In genomic region chr1:227541796-227542152, GRCh38 we compare ENCODE assay signal across 7 cellular contexts. TPM values are rescaled to one million over a fixed set of nuclear protein-coding genes. Genes with fewer than 3 reads are reported as not detected.
DNase-seq lines count a peak whose midpoint lies in the region; FAIRE-seq and TF ChIP-seq lines count a peak whose summit lies in the region.

No MANE protein-coding gene starts in this region.

- H3K36me3 Mint-ChIP-seq in H9 (ENCODE audit: insufficient read depth in 1 of 3, low read depth in 3 of 3) = no peaks in the 10 kb centered on the region

- H4K5ac ChIP-seq in H9 (ENCODE audit: insufficient read length, low read depth, low read length) = no peak overlapping the region

- peak overlapping the region; percentile 40 for H3K4me2 ChIP-seq in H9 (ENCODE audit: insufficient read depth, insufficient read length, low read length)

- H3K27me3 Mint-ChIP-seq in H9 (ENCODE audit: low read depth) = peaks cover 12% of the 10 kb centered on the region

- peaks cover 3% of the 10 kb centered on the region; the same call in 1 of the 2 replicates for H3K27me3 ChIP-seq in H9 (ENCODE audit: insufficient read depth, low read length)
- peaks cover 9% of the 10 kb centered on the region for H3K27me3 ChIP-seq in iPS-15b (ENCODE audit: control insufficient read depth, insufficient read depth, low read length)
- H3K27me3 ChIP-seq in small intestine (ENCODE audit: control insufficient read depth in 2 of 2, insufficient read depth in 2 of 2, low read length in 2 of 2) = no peaks in the 10 kb centered on the region

- no peaks in the 10 kb centered on the region for H4K20me1 ChIP-seq in H9 (ENCODE audit: control insufficient read depth, insufficient read depth, insufficient read length)

- H3K4me1 ChIP-seq in H9 (ENCODE audit: insufficient read depth, low read length) = no peaks in the 10 kb centered on the region
- no peaks in the 10 kb centered on the region for H3K4me1 ChIP-seq in iPS-15b (ENCODE audit: control insufficient read depth, insufficient read depth, low read length)
- H3K4me1 ChIP-seq in small intestine (ENCODE audit: control insufficient read depth in 2 of 2, insufficient read depth in 1 of 2, low read depth in 1 of 2, low read length in 1 of 2) = no peaks in the 10 kb centered on the region

- DNase-seq in H9 (peak; percentile 50), small intestine (no peak), SHP77 treated with DMSO at 0.1 percent for 48 hours (lab: John Stamatoyannopoulos, UW) (no peak), epidermal melanocyte (ENCODE audit: insufficient read length, low spot score) (no peak), H4 (ENCODE audit: low spot score) (no peak)

- H3K79me2 ChIP-seq in H9 (ENCODE audit: insufficient read depth, low read length) = no peaks in the 10 kb centered on the region

- H2BK12ac ChIP-seq in H9 (ENCODE audit: insufficient read length, low read depth, low read length) = no peak overlapping the region

- no peak overlapping the region for H3K27ac ChIP-seq in H9 (ENCODE audit: insufficient read length, low read depth, low read length)
- peak overlapping the region in 1 of 2 donors; percentile 58 for H3K27ac ChIP-seq in small intestine (ENCODE audit: low read depth in 1 of 2, low read length in 1 of 2)

- no peak overlapping the region for H3T11ph ChIP-seq in H9 (ENCODE audit: low read length)

- H2BK20ac ChIP-seq in H9 (ENCODE audit: low read depth, low read length, poor library complexity, severe bottlenecking) = no peak overlapping the region

- no peak overlapping the region for H2AFZ ChIP-seq in H9 (ENCODE audit: low read length)

- no peak overlapping the region for H4K8ac ChIP-seq in H9 (replicated peaks; ENCODE audit: insufficient read length, low read depth, low read length)

- no peaks in the 10 kb centered on the region for H3K36me3 ChIP-seq in iPS-15b (ENCODE audit: control insufficient read depth, insufficient read depth, low read length)
- H3K36me3 ChIP-seq in small intestine (ENCODE audit: control insufficient read depth in 2 of 2, insufficient read depth in 2 of 2, low read length in 2 of 2) = no peaks in the 10 kb centered on the region

- H3K9me3 ChIP-seq in H9 (ENCODE audit: control insufficient read depth, low read depth, low read length) (no peaks in the 10 kb centered on the region), iPS-15b (ENCODE audit: control insufficient read depth, insufficient read depth, low read length) (no peaks in the 10 kb centered on the region), small intestine (ENCODE audit: control insufficient read depth, low read depth) (no peaks in the 10 kb centered on the region)

- peaks cover 3% of the 10 kb centered on the region in 2 experiments; a peak in 3 of 5 replicates for H3K9me3 Mint-ChIP-seq in H9

- H3K56ac ChIP-seq in H9 (ENCODE audit: insufficient read length, low read depth, low read length) = no peak overlapping the region

- FAIRE-seq in small intestine (lab: Jason Lieb, UNC) = no peak

- no peak for TF ChIP-seq CTCF in H9 (conservative IDR thresholded peaks at IDR 0.05)
- TF ChIP-seq CTCF in WI38 (IDR thresholded peaks at IDR 0.05; ENCODE audit: low read depth, low read length) = no peak

- no peak overlapping the region for H2BK5ac ChIP-seq in H9 (ENCODE audit: insufficient read length, low read length)

- no peak overlapping the region for H3K4ac ChIP-seq in H9 (ENCODE audit: low read depth, low read length)

- no peak overlapping the region for H3K23ac ChIP-seq in H9 (ENCODE audit: insufficient read length, low read depth, low read length)

- H2BK120ac ChIP-seq in H9 (ENCODE audit: low read depth, low read length, poor library complexity, severe bottlenecking) = no peak overlapping the region

- H3K9ac ChIP-seq in H9 (ENCODE audit: extremely low read depth, insufficient read length, low read length) (no peak overlapping the region), iPS-15b (ENCODE audit: low read depth, low read length) (no peak overlapping the region)

- H3K18ac ChIP-seq in H9 (ENCODE audit: insufficient read length, low read depth, low read length) = no peak overlapping the region

- peak overlapping the region; percentile 53; a peak in 4 of 5 replicates for H3K4me3 Mint-ChIP-seq in H9

- H2BK15ac ChIP-seq in H9 (ENCODE audit: low read depth, low read length) = no peak overlapping the region

- H3K79me1 ChIP-seq in H9 (ENCODE audit: insufficient read depth, low read depth, low read length, poor library complexity, severe bottlenecking) = no peaks in the 10 kb centered on the region

- H3K4me3 ChIP-seq in WI38 (ENCODE audit: low read depth, low read length) (peak overlapping the region; percentile 64), iPS-15b (ENCODE audit: low read depth, low read length) (peak overlapping the region; percentile 39), small intestine (ENCODE audit: low read depth in 1 of 2, low read length in 2 of 2) (peak overlapping the region; percentile 75 to 84)

- H2AK5ac ChIP-seq in H9 (ENCODE audit: insufficient read length, low read length) = no peak overlapping the region

- peak overlapping the region; percentile 84; the same call in 1 of the 2 replicates for H3K14ac ChIP-seq in H9 (ENCODE audit: insufficient read depth, low read length)

- H4K91ac ChIP-seq in H9 (ENCODE audit: insufficient read length, low read depth, low read length) = no peak overlapping the region

- H3K4me1 Mint-ChIP-seq in H9 = peaks cover 0 to 4% of the 10 kb centered on the region in 2 experiments; a peak in 3 of 4 replicates

- H3K23me2 ChIP-seq in H9 (ENCODE audit: insufficient read length, low read depth, low read length, poor library complexity, severe bottlenecking) = peaks cover 14% of the 10 kb centered on the region

- H3K27ac Mint-ChIP-seq in H9 = no peak overlapping the region

- no CpG with 5 or more reads among the region's 32 CpGs for WGBS in H9 (ENCODE audit: extremely low coverage, insufficient read length, low lambda C conversion rate)
- 22 to 33% (median 30%) methylated on average over 29 to 32 of the region's 32 CpGs for WGBS in small intestine, 3 donors

RNA-seq across cellular contexts. Expression of gene ZNF678, which starts 21.6 kb away (rescaled TPM):
- 24.4 and 25.3 TPM in 2 replicates for total RNA-seq in H9 (2021)
- 1 to 10 TPM in 2 of 3 donors, under 1 TPM in 1; 0.89 to 2.5 (median 1.9) TPM for polyA plus RNA-seq in small intestine
- total RNA-seq in H4 (2014; rRNA removed; shearing (Covaris generic)) = 6.0 and 6.3 TPM in 2 replicates
